28 cellular contexts compared by ENCODE assay signal in genomic region chr7:101220295-101220694, GRCh38. TPM values are rescaled to one million over a fixed set of nuclear protein-coding genes. Genes with fewer than 3 reads are reported as not detected.
DNase-seq lines count a peak whose midpoint lies in the region; ATAC-seq, FAIRE-seq and TF ChIP-seq lines count a peak whose summit lies in the region.
"Had no signal": no experiment of that assay in that cellular context is flagged by ENCODE, and none has a peak within 500 bp of the region (broad histone marks: within the 10 kb centered on the region; RNA-seq: fewer than 3 reads in every experiment).

No MANE protein-coding gene starts in this region.

- H2BK12ac ChIP-seq in trophoblast cell (ENCODE audit: low read length), result no peak overlapping the region

- no peak overlapping the region for H4K8ac ChIP-seq in trophoblast cell (ENCODE audit: low read depth, low read length)

- H2BK5ac ChIP-seq in trophoblast cell (ENCODE audit: low read depth, low read length, poor library complexity), result no peak overlapping the region

- no peak for ATAC-seq in activated T-cell treated with anti-CD3 and anti-CD28 coated beads, Interleukin-2, amount 50 U/mL, for 4 hours
- ATAC-seq: A549; heart left ventricle; pancreas; right cardiac atrium; stimulated activated naive CD8-positive, alpha-beta T cell treated with anti-CD3 and anti-CD28 coated beads, Interleukin-15, amount 100 ng/mL, for 72 hours had no signal

- H3K4me1 ChIP-seq in astrocyte (ENCODE audit: insufficient read depth, low read length) (peaks cover 16% of the 10 kb centered on the region), small intestine (ENCODE audit: control insufficient read depth in 2 of 2, insufficient read depth in 1 of 2, low read depth in 1 of 2, low read length in 1 of 2) (peaks cover 0 to 5% of the 10 kb centered on the region in 2 donors), trophoblast cell (ENCODE audit: control insufficient read depth in 1 of 2, insufficient read depth in 2 of 2, low read length in 2 of 2) (peaks cover 10 to 16% of the 10 kb centered on the region in 2 experiments)

- no peak overlapping the region for H3K9ac ChIP-seq in astrocyte (ENCODE audit: low read length)
- no peak overlapping the region for H3K9ac ChIP-seq in trophoblast cell (ENCODE audit: low read length)
- H3K9ac ChIP-seq: KMS-11 had no signal

- H3K27me3 Mint-ChIP-seq in activated T-cell treated with anti-CD3 and anti-CD28 coated beads, Interleukin-2, amount 50 U/mL, for 4 hours (ENCODE audit: low read depth), result no peaks in the 10 kb centered on the region
- H3K27me3 Mint-ChIP-seq in astrocyte (ENCODE audit: low read depth, unreplicated experiment), result no peaks in the 10 kb centered on the region
- H3K27me3 Mint-ChIP-seq: activated CD4-positive, alpha-beta memory T cell treated with anti-CD3 and anti-CD28 coated beads for 36 hours; activated naive CD4-positive, alpha-beta T cell treated with anti-CD3 and anti-CD28 coated beads, Interleukin-2, amount 10 ng/mL, durations not matched to agents 7 days and 5 days; naive B cell; stimulated activated naive CD8-positive, alpha-beta T cell treated with anti-CD3 and anti-CD28 coated beads, Interleukin-15, amount 100 ng/mL, for 72 hours had no signal

- FAIRE-seq in astrocyte (lab: Jason Lieb, UNC) (no peak), small intestine (lab: Jason Lieb, UNC) (no peak)
- FAIRE-seq: A549, D721Med, pancreas had no signal

- 50 to 73% (median 51%) methylated on average over 5 of the region's 5 CpGs for WGBS in small intestine, 3 donors
- no CpG with 5 or more reads among the region's 5 CpGs for WGBS in trophoblast cell (ENCODE audit: extremely low coverage, insufficient coverage, insufficient read length)

- DNase-seq in activated T-cell treated with anti-CD3 and anti-CD28 coated beads, Interleukin-2, amount 50 U/mL, for 4 hours, result no peak
- no peak for DNase-seq in activated T-cell treated with anti-CD3 and anti-CD28 coated beads, Interleukin-2, amount 50 U/mL, for 1 hour
- DNase-seq in astrocyte (ENCODE audit: low read depth), result no peak
- peak; percentile 68 for DNase-seq in small intestine
- no peak for DNase-seq in cerebellar cortex (ENCODE audit: low spot score)
- no peak for DNase-seq in trophoblast cell
- DNase-seq: activated CD4-positive, alpha-beta memory T cell treated with anti-CD3 and anti-CD28 coated beads for 36 hours; activated naive CD4-positive, alpha-beta T cell treated with anti-CD3 and anti-CD28 coated beads, Interleukin-2, amount 10 ng/mL, durations not matched to agents 7 days and 5 days; C1 segment of cervical spinal cord; cerebellar nuclear complex; EL; heart left ventricle; MV-4-11; naive B cell; NCI-H2171; NCI-H524; NK-92 treated with Interleukin-12 subunit alpha and Interleukin-12 subunit beta, amount 100 ng/mL, for 24 hours; pancreas; right cardiac atrium; SHP77 treated with DMSO at 0.1 percent for 48 hours; stimulated activated naive CD8-positive, alpha-beta T cell treated with anti-CD3 and anti-CD28 coated beads, Interleukin-15, amount 100 ng/mL, for 72 hours; transverse colon had no signal

- no peak overlapping the region for H3K23ac ChIP-seq in trophoblast cell (ENCODE audit: low read length)

- no peak overlapping the region for H3K4ac ChIP-seq in trophoblast cell (ENCODE audit: low read depth, low read length)

- H3K27me3 ChIP-seq in astrocyte (ENCODE audit: insufficient read depth, low read length) (no peaks in the 10 kb centered on the region), small intestine (ENCODE audit: control insufficient read depth in 2 of 2, insufficient read depth in 2 of 2, low read length in 2 of 2) (no peaks in the 10 kb centered on the region), trophoblast cell (ENCODE audit: insufficient read depth, low read length) (no peaks in the 10 kb centered on the region)
- H3K27me3 ChIP-seq: ascending aorta, heart left ventricle, pancreas, transverse colon had no signal

- peak overlapping the region; percentile 37 for H3K4me3 Mint-ChIP-seq in activated T-cell treated with anti-CD3 and anti-CD28 coated beads, Interleukin-2, amount 50 U/mL, for 4 hours
- peak overlapping the region; percentile 54 for H3K4me3 Mint-ChIP-seq in astrocyte (ENCODE audit: unreplicated experiment)

- H3K18ac ChIP-seq in trophoblast cell (ENCODE audit: low read length), result no peak overlapping the region

- H2AFZ ChIP-seq in astrocyte (ENCODE audit: low read depth, low read length) (no peak overlapping the region), trophoblast cell (ENCODE audit: insufficient read depth, low read length, poor library complexity) (no peak overlapping the region)

- peaks cover 38% of the 10 kb centered on the region for H3K4me1 Mint-ChIP-seq in activated T-cell treated with anti-CD3 and anti-CD28 coated beads, Interleukin-2, amount 50 U/mL, for 4 hours (ENCODE audit: low read depth)
- peaks cover 16% of the 10 kb centered on the region for H3K4me1 Mint-ChIP-seq in astrocyte (ENCODE audit: low read depth, unreplicated experiment)

- no peak overlapping the region for H3K14ac ChIP-seq in trophoblast cell (ENCODE audit: low read length)

- H3K4me3 ChIP-seq in astrocyte (ENCODE audit: insufficient read depth, low read depth, low read length), result no peak overlapping the region
- no peak overlapping the region for H3K4me3 ChIP-seq in small intestine (ENCODE audit: low read depth in 1 of 2, low read length in 2 of 2)
- no peak overlapping the region for H3K4me3 ChIP-seq in trophoblast cell (ENCODE audit: low read depth, low read length)
- H3K4me3 ChIP-seq: A549, ascending aorta, heart left ventricle, pancreas, transverse colon had no signal

- H2BK120ac ChIP-seq in trophoblast cell (ENCODE audit: insufficient read depth, low read length, poor library complexity), result no peak overlapping the region

- no peak overlapping the region for H3K27ac ChIP-seq in astrocyte (ENCODE audit: low read depth, low read length)
- H3K27ac ChIP-seq in small intestine (ENCODE audit: low read depth in 1 of 2, low read length in 1 of 2), result no peak overlapping the region
- no peak overlapping the region for H3K27ac ChIP-seq in trophoblast cell (ENCODE audit: low read depth, low read length)
- H3K27ac ChIP-seq: A549, ascending aorta, heart left ventricle, KMS-11, pancreas, transverse colon had no signal

- H3K27ac Mint-ChIP-seq in astrocyte (ENCODE audit: unreplicated experiment), result no peak overlapping the region
- H3K27ac Mint-ChIP-seq: activated CD4-positive, alpha-beta memory T cell treated with anti-CD3 and anti-CD28 coated beads for 36 hours; activated naive CD4-positive, alpha-beta T cell treated with anti-CD3 and anti-CD28 coated beads, Interleukin-2, amount 10 ng/mL, durations not matched to agents 7 days and 5 days had no signal

- no peak overlapping the region for H4K91ac ChIP-seq in trophoblast cell (ENCODE audit: low read depth, low read length)

- peaks cover 66% of the 10 kb centered on the region for H3K79me2 ChIP-seq in astrocyte (ENCODE audit: insufficient read depth, low read length)
- H3K79me2 ChIP-seq in trophoblast cell (ENCODE audit: control insufficient read depth, insufficient read depth, low read length, poor library complexity), result peaks cover 13% of the 10 kb centered on the region

- H3K4me2 ChIP-seq in astrocyte (ENCODE audit: low read length), result no peak overlapping the region
- no peak overlapping the region for H3K4me2 ChIP-seq in trophoblast cell (ENCODE audit: low read length)
- H3K4me2 ChIP-seq: A549, KMS-11 had no signal

- peaks cover 13% of the 10 kb centered on the region for H3K79me1 ChIP-seq in trophoblast cell (ENCODE audit: low read length)

- H4K12ac ChIP-seq in trophoblast cell (ENCODE audit: low read depth, low read length), result no peak overlapping the region

- no peak for TF ChIP-seq CTCF in astrocyte (IDR thresholded peaks at IDR 0.05; ENCODE audit: insufficient read depth, low read depth, low read length)

- no peak overlapping the region for H2AK5ac ChIP-seq in trophoblast cell (ENCODE audit: low read length)

- no peaks in the 10 kb centered on the region for H3K9me3 ChIP-seq in astrocyte (ENCODE audit: insufficient read depth, low read depth, low read length)
- H3K9me3 ChIP-seq in small intestine (ENCODE audit: control insufficient read depth, low read depth), result no peaks in the 10 kb centered on the region
- H3K9me3 ChIP-seq in trophoblast cell (ENCODE audit: insufficient read depth, low read depth, low read length), result peaks cover 1% of the 10 kb centered on the region
- H3K9me3 ChIP-seq: A549, ascending aorta, heart left ventricle, pancreas, transverse colon had no signal

- H3K9me3 Mint-ChIP-seq in activated T-cell treated with anti-CD3 and anti-CD28 coated beads, Interleukin-2, amount 50 U/mL, for 4 hours, result no peaks in the 10 kb centered on the region
- H3K9me3 Mint-ChIP-seq in astrocyte (ENCODE audit: unreplicated experiment), result no peaks in the 10 kb centered on the region
- H3K9me3 Mint-ChIP-seq: activated CD4-positive, alpha-beta memory T cell treated with anti-CD3 and anti-CD28 coated beads for 36 hours; activated naive CD4-positive, alpha-beta T cell treated with anti-CD3 and anti-CD28 coated beads, Interleukin-2, amount 10 ng/mL, durations not matched to agents 7 days and 5 days; naive B cell; stimulated activated naive CD8-positive, alpha-beta T cell treated with anti-CD3 and anti-CD28 coated beads, Interleukin-15, amount 100 ng/mL, for 72 hours had no signal

- peaks cover 55% of the 10 kb centered on the region for H4K20me1 ChIP-seq in astrocyte (ENCODE audit: insufficient read depth, low read length)

- H3K36me3 Mint-ChIP-seq in activated T-cell treated with anti-CD3 and anti-CD28 coated beads, Interleukin-2, amount 50 U/mL, for 4 hours (ENCODE audit: insufficient read depth), result peaks cover 18% of the 10 kb centered on the region
- H3K36me3 Mint-ChIP-seq in astrocyte (ENCODE audit: low read depth, unreplicated experiment), result peaks cover 18% of the 10 kb centered on the region

- H3K36me3 ChIP-seq in astrocyte (ENCODE audit: insufficient read depth, low read length), result peaks cover 15% of the 10 kb centered on the region
- H3K36me3 ChIP-seq in small intestine (ENCODE audit: control insufficient read depth in 2 of 2, insufficient read depth in 2 of 2, low read length in 2 of 2), result peaks cover 8 to 12% of the 10 kb centered on the region in 2 donors
- peaks cover 20 to 22% of the 10 kb centered on the region in 2 experiments for H3K36me3 ChIP-seq in trophoblast cell (ENCODE audit: control insufficient read depth in 1 of 2, insufficient read depth in 2 of 2, low read length in 2 of 2)

RNA-seq across cellular contexts. Expression of gene ZNHIT1, which starts 2.3 kb away (rescaled TPM):
- total RNA-seq in activated T-cell treated with anti-CD3 and anti-CD28 coated beads, Interleukin-2, amount 50 U/mL, for 4 hours, result 10 to 100 TPM; 50.4 to 55.0 (median 53.2) TPM
- total RNA-seq in astrocyte, result 107 and 115 TPM in 2 replicates
- polyA plus RNA-seq in small intestine, result 100 to 1,000 TPM; 118 to 240 (median 208) TPM
- 69.1 and 70.0 TPM in 2 replicates for polyA plus RNA-seq in trophoblast cell (2013)

RNA-seq across cellular contexts. Expression of gene PLOD3, which starts 2.9 kb away (rescaled TPM):
- 10 to 100 TPM; 30.1 to 38.9 (median 33.2) TPM for total RNA-seq in activated T-cell treated with anti-CD3 and anti-CD28 coated beads, Interleukin-2, amount 50 U/mL, for 4 hours
- total RNA-seq in astrocyte, result 161 and 164 TPM in 2 replicates
- polyA plus RNA-seq in small intestine, result 10 to 100 TPM; 54.8 to 67.0 (median 62.8) TPM
- 72.0 and 76.5 TPM in 2 replicates for polyA plus RNA-seq in trophoblast cell (2013)

RNA-seq across cellular contexts. Expression of gene CLDN15, which starts 17.3 kb away (rescaled TPM):
- 10 to 100 TPM; 15.6 to 18.5 (median 17.6) TPM for total RNA-seq in activated T-cell treated with anti-CD3 and anti-CD28 coated beads, Interleukin-2, amount 50 U/mL, for 4 hours
- total RNA-seq in astrocyte, result 8.7 and 10.0 TPM in 2 replicates
- 100 to 1,000 TPM; 303 to 315 (median 314) TPM for polyA plus RNA-seq in small intestine
- 5.2 and 5.5 TPM in 2 replicates for polyA plus RNA-seq in trophoblast cell (2013)

RNA-seq across cellular contexts. Expression of gene MOGAT3, which starts 19.5 kb away (rescaled TPM):
- total RNA-seq in activated T-cell treated with anti-CD3 and anti-CD28 coated beads, Interleukin-2, amount 50 U/mL, for 4 hours, result not detected
- total RNA-seq in astrocyte, result not detected in 2 replicates
- 10 to 100 TPM; 15.4 to 63.3 (median 58.9) TPM for polyA plus RNA-seq in small intestine
- polyA plus RNA-seq in trophoblast cell (2013), result 0.04 TPM in 1 of 2 replicates, not detected in the other
- total RNA-seq: activated CD4-positive, alpha-beta memory T cell treated with anti-CD3 and anti-CD28 coated beads for 36 hours; ascending aorta; heart left ventricle; mesenteric fat pad; pancreas; right cardiac atrium; T-helper 2 cell treated with Interferon-gamma antibody and Interleukin-4, amounts not matched to agents 100 ng/mL and 5 ng/mL, for 36 hours had no signal
- polyA plus RNA-seq: heart left ventricle, pancreas, right cardiac atrium had no signal

RNA-seq across cellular contexts. Expression of gene FIS1, which starts 24.6 kb away (rescaled TPM):
- total RNA-seq in activated T-cell treated with anti-CD3 and anti-CD28 coated beads, Interleukin-2, amount 50 U/mL, for 4 hours, result 100 to 1,000 TPM; 126 to 148 (median 136) TPM
- 134 and 140 TPM in 2 replicates for total RNA-seq in astrocyte
- polyA plus RNA-seq in small intestine, result 100 to 1,000 TPM; 236 to 319 (median 248) TPM
- 109 and 114 TPM in 2 replicates for polyA plus RNA-seq in trophoblast cell (2013)
